ENCODE assay signal across 7 cellular contexts in genomic region chr19:49808762-49809154, GRCh38. TPM values are rescaled to one million over a fixed set of nuclear protein-coding genes. Genes with fewer than 3 reads are reported as not detected.
DNase-seq lines count a peak whose midpoint lies in the region; ATAC-seq and TF ChIP-seq lines count a peak whose summit lies in the region.

No MANE protein-coding gene starts in this region.

- ATAC-seq in naive thymus-derived CD8-positive, alpha-beta T cell: peak; percentile 18 to 20
- no peak for ATAC-seq in GM21360 (IDR thresholded peaks at IDR 0.05; ENCODE audit: unreplicated experiment)

- H3K27me3 Mint-ChIP-seq in naive thymus-derived CD8-positive, alpha-beta T cell: no peaks in the 10 kb centered on the region

- POLR2A ChIA-PET in naive thymus-derived CD8-positive, alpha-beta T cell (lab: Charles Lee): interaction anchor here (1.0 to 2.2 kb wide), 2 partner anchors 91 to 120 kb away, joined by 3 to 8 read pairs; partner anchors contain the start of gene ATF5

- DNase-seq in H7 (peak; percentile 100), Peyer's patch (peak; percentile 92 to 97 (median 97)), activated gamma-delta T cell (lab: John Stamatoyannopoulos, UW) (peak; percentile 60), fibroblast of the aortic adventitia (ENCODE audit: low read depth) (peak; percentile 74)
- DNase-seq in naive thymus-derived CD8-positive, alpha-beta T cell: peak; percentile 64 to 93 (median 82)
- DNase-seq in stimulated activated CD8-positive, alpha-beta memory T cell treated with anti-CD3 and anti-CD28 coated beads, Interleukin-7, amount 100 ng/mL, for 48 hours (ENCODE audit: extremely low read depth in 1 of 2, low read depth in 1 of 2): peak; percentile 50 to 77

- TF ChIP-seq POLR2A in Peyer's patch (IDR thresholded peaks at IDR 0.05): no peak

- TF ChIP-seq CTCF in Peyer's patch (IDR thresholded peaks at IDR 0.05) (no peak), fibroblast of the aortic adventitia (IDR thresholded peaks at IDR 0.05; ENCODE audit: insufficient read depth, low read length) (no peak)

- peaks cover 0 to 28% (median 7%) of the 10 kb centered on the region in 4 donors for H3K4me1 ChIP-seq in Peyer's patch

- peaks cover 21 to 46% (median 44%) of the 10 kb centered on the region in 4 donors for H3K4me1 Mint-ChIP-seq in naive thymus-derived CD8-positive, alpha-beta T cell

- H3K27me3 ChIP-seq in H7 (ENCODE audit: control insufficient read depth, insufficient read depth, low read length) (no peaks in the 10 kb centered on the region; the same call in 1 of the 2 replicates), Peyer's patch (no peaks in the 10 kb centered on the region)

- H3K27ac Mint-ChIP-seq in naive thymus-derived CD8-positive, alpha-beta T cell: peak overlapping the region; percentile 43 to 93 (median 90)

- H3K27ac ChIP-seq in Peyer's patch: peak overlapping the region; percentile 74 to 82 (median 76)

- H3K4me3 ChIP-seq in H7 (ENCODE audit: insufficient read depth, low read depth, low read length) (peak overlapping the region; percentile 63), Peyer's patch (peak overlapping the region; percentile 53 to 73 (median 62)), fibroblast of the aortic adventitia (ENCODE audit: low read depth, low read length) (peak overlapping the region; percentile 69)

- H3K36me3 Mint-ChIP-seq in naive thymus-derived CD8-positive, alpha-beta T cell: peaks cover 0 to 9% (median 0%) of the 10 kb centered on the region in 3 donors

- H3K4me3 Mint-ChIP-seq in naive thymus-derived CD8-positive, alpha-beta T cell: peak overlapping the region; percentile 83 to 95 (median 90)

- H3K9me3 Mint-ChIP-seq in naive thymus-derived CD8-positive, alpha-beta T cell: no peaks in the 10 kb centered on the region

- H3K36me3 ChIP-seq in H7 (replicated peaks; ENCODE audit: control insufficient read depth, insufficient read depth, low read length) (peaks cover 3% of the 10 kb centered on the region), Peyer's patch (peaks cover 0 to 19% (median 0%) of the 10 kb centered on the region in 3 donors)

- H3K9me3 ChIP-seq in Peyer's patch: no peaks in the 10 kb centered on the region

RNA-seq across cellular contexts. Expression of gene FUZ, which starts 4.3 kb away (rescaled TPM):
- 48.5 and 49.5 TPM in 2 replicates for total RNA-seq in H7 (2014; rRNA removed; shearing (Covaris generic))
- 10 to 100 TPM in 3 of 4 donors, 1 to 10 TPM in 1; 4.1 to 13.8 (median 12.3) TPM for total RNA-seq in Peyer's patch
- 23.5 and 27.5 TPM in 2 replicates for total RNA-seq in fibroblast of the aortic adventitia (ENCODE audit: low replicate concordance)
- 10 to 100 TPM; 23.0 to 28.8 TPM for total RNA-seq in naive thymus-derived CD8-positive, alpha-beta T cell
- polyA plus RNA-seq in naive thymus-derived CD8-positive, alpha-beta T cell: 1 to 10 TPM; 5.4 to 7.5 (median 7.0) TPM

RNA-seq across cellular contexts. Expression of gene MED25, which starts 9.3 kb away (rescaled TPM):
- 49.3 and 53.5 TPM in 2 replicates for total RNA-seq in H7 (2014; rRNA removed; shearing (Covaris generic))
- total RNA-seq in Peyer's patch (10 to 100 TPM; 29.7 to 57.7 (median 41.8) TPM), fibroblast of the aortic adventitia (ENCODE audit: low replicate concordance) (19.4 and 21.7 TPM in 2 replicates)
- total RNA-seq in naive thymus-derived CD8-positive, alpha-beta T cell: 10 to 100 TPM; 39.8 to 43.2 TPM
- polyA plus RNA-seq in naive thymus-derived CD8-positive, alpha-beta T cell: 10 to 100 TPM in 2 of 3 donors, 1 to 10 TPM in 1; 7.5 to 19.2 (median 13.1) TPM

RNA-seq across cellular contexts. Expression of gene AP2A1, which starts 42.0 kb away (rescaled TPM):
- 208 and 249 TPM in 2 replicates for total RNA-seq in H7 (2014; rRNA removed; shearing (Covaris generic))
- total RNA-seq in Peyer's patch (100 to 1,000 TPM in 1 of 4 donors, 10 to 100 TPM in 3; 57.8 to 102 (median 85.1) TPM), fibroblast of the aortic adventitia (ENCODE audit: low replicate concordance) (85.6 and 115 TPM in 2 replicates)
- total RNA-seq in naive thymus-derived CD8-positive, alpha-beta T cell: 10 to 100 TPM; 56.1 to 57.8 TPM
- polyA plus RNA-seq in naive thymus-derived CD8-positive, alpha-beta T cell: 1 to 10 TPM; 4.5 to 6.5 (median 4.9) TPM

RNA-seq across cellular contexts. Expression of gene PTOV1, which starts 42.2 kb away (rescaled TPM):
- total RNA-seq in H7 (2014; rRNA removed; shearing (Covaris generic)): 205 and 219 TPM in 2 replicates
- total RNA-seq in Peyer's patch: 100 to 1,000 TPM in 2 of 4 donors, 10 to 100 TPM in 2; 80.0 to 153 (median 95.9) TPM
- 46.2 and 51.2 TPM in 2 replicates for total RNA-seq in fibroblast of the aortic adventitia (ENCODE audit: low replicate concordance)
- 100 to 1,000 TPM; 178 to 186 TPM for total RNA-seq in naive thymus-derived CD8-positive, alpha-beta T cell
- polyA plus RNA-seq in naive thymus-derived CD8-positive, alpha-beta T cell: 10 to 100 TPM; 42.9 to 67.4 (median 50.9) TPM

RNA-seq across cellular contexts. Expression of gene TSKS, which starts 45.7 kb away (rescaled TPM):
- total RNA-seq in H7 (2014; rRNA removed; shearing (Covaris generic)): 0.24 and 0.52 TPM in 2 replicates
- total RNA-seq in Peyer's patch (not detected), fibroblast of the aortic adventitia (ENCODE audit: low replicate concordance) (0.57 and 1.4 TPM in 2 replicates)
- total RNA-seq in naive thymus-derived CD8-positive, alpha-beta T cell: 1 to 10 TPM; 3.5 to 4.8 TPM
- 1 to 10 TPM in 1 of 3 donors, under 1 TPM in 2; 0.17 to 1.2 (median 0.40) TPM for polyA plus RNA-seq in naive thymus-derived CD8-positive, alpha-beta T cell
